26 cellular contexts compared by ENCODE assay signal in genomic region chr2:134869941-134870736, GRCh38. TPM values are rescaled to one million over a fixed set of nuclear protein-coding genes. Genes with fewer than 3 reads are reported as not detected.
DNase-seq lines count a peak whose midpoint lies in the region; ATAC-seq, FAIRE-seq and TF ChIP-seq lines count a peak whose summit lies in the region.
"Had no signal": no experiment of that assay in that cellular context is flagged by ENCODE, and none has a peak within 500 bp of the region (broad histone marks: within the 10 kb centered on the region; RNA-seq: fewer than 3 reads in every experiment).

No MANE protein-coding gene starts in this region.

- no peak overlapping the region for H2AFZ ChIP-seq in IMR-90 (replicated peaks; ENCODE audit: low read length, poor library complexity)

- no peaks in the 10 kb centered on the region for H4K20me1 ChIP-seq in IMR-90 (ENCODE audit: insufficient read depth, low read length)

- no peaks in the 10 kb centered on the region; the same call in 1 of the 2 replicates for H3K9me1 ChIP-seq in IMR-90 (ENCODE audit: insufficient read depth, low read length)

- no peak overlapping the region for H4K91ac ChIP-seq in IMR-90 (ENCODE audit: insufficient read depth, low read depth, low read length)

- H3K14ac ChIP-seq in IMR-90 (replicated peaks; ENCODE audit: low read depth, low read length), result no peak overlapping the region

- H3K4me3 ChIP-seq in AG04450 (ENCODE audit: low read depth, low read length) (no peak overlapping the region), IMR-90 (ENCODE audit: insufficient read depth, low read depth, low read length) (no peak overlapping the region), fibroblast of mammary gland (ENCODE audit: control insufficient read depth, low read depth, low read length) (no peak overlapping the region), left lung (no peak overlapping the region)
- H3K4me3 ChIP-seq: A549, lower lobe of right lung, psoas muscle had no signal

- DNase-seq in AG04450 (ENCODE audit: low read depth, low spot score) (peak; percentile 55), IMR-90 (peak; percentile 77), fibroblast of mammary gland (ENCODE audit: low read depth) (peak; percentile 12), left lung (no peak), urothelium cell line (ENCODE audit: low spot score) (no peak), GM13977 (ENCODE audit: low spot score) (no peak), GM10248 (ENCODE audit: extremely low spot score) (no peak)
- DNase-seq in stimulated activated CD4-positive, alpha-beta T cell treated with anti-CD3 and anti-CD28 coated beads, Interleukin-4, amount 100 ng/mL, for 1 hour, result no peak
- DNase-seq: activated naive CD4-positive, alpha-beta T cell treated with anti-CD3 and anti-CD28 coated beads, Interleukin-2, amount 10 ng/mL, durations not matched to agents 7 days and 5 days; DND-41; foreskin keratinocyte; H9; hippocampal formation; lower lobe of right lung; NCI-H1105 treated with DMSO at 0.1 percent for 48 hours; NCI-H2029 treated with DMSO at 0.1 percent for 48 hours; NCI-H2227 treated with DMSO at 0.1 percent for 48 hours; NCI-H748 treated with DMSO at 0.1 percent for 48 hours; psoas muscle; small intestine; stimulated activated CD4-positive, alpha-beta T cell treated with anti-CD3 and anti-CD28 coated beads, Interleukin-2, amount 100 ng/mL, for 24 hours had no signal

- no peaks in the 10 kb centered on the region for H3K79me1 ChIP-seq in IMR-90 (ENCODE audit: low read depth in 1 of 2, low read length in 2 of 2)

- ATAC-seq in IMR-90 (ENCODE audit: low read depth) (peak; percentile 51), left lung (peak; percentile 36)
- ATAC-seq: A549, foreskin keratinocyte, lower lobe of right lung, WTC11 had no signal

- H3K4ac ChIP-seq in IMR-90 (ENCODE audit: low read depth, low read length), result no peak overlapping the region

- H2AK9ac ChIP-seq in IMR-90 (replicated peaks; ENCODE audit: low read depth, low read length, poor library complexity), result no peak overlapping the region

- H3K56ac ChIP-seq in IMR-90 (ENCODE audit: extremely low read depth, insufficient read depth, low read length), result no peak overlapping the region

- POLR2A ChIA-PET in AG04450 (lab: Yijun Ruan, JAX) (interaction anchor here (0.6 kb wide), 1 partner anchor 60 kb away, joined by 3 read pairs; no protein-coding TSS in a partner anchor), IMR-90 (lab: Charles Lee; ENCODE audit: unreplicated experiment) (no interaction called here), GM10248 (lab: Yijun Ruan, JAX) (no interaction called here)

- no peak overlapping the region for H4K5ac ChIP-seq in IMR-90 (ENCODE audit: low read depth, low read length)

- no peak for TF ChIP-seq RAD21 in IMR-90 (IDR thresholded peaks at IDR 0.05; ENCODE audit: low read length)

- no TSS peak for BruUV-seq in IMR-90 (replicated peaks; lab: Mats Ljungman, UMichigan)

- H3K18ac ChIP-seq in IMR-90 (ENCODE audit: low read depth, low read length), result no peak overlapping the region

- TF ChIP-seq CTCF in AG04450 (IDR thresholded peaks at IDR 0.05; ENCODE audit: low read depth, low read length) (no peak), IMR-90 (conservative IDR thresholded peaks at IDR 0.05; ENCODE audit: low read depth, low read length) (no peak), fibroblast of mammary gland (conservative IDR thresholded peaks at IDR 0.05; ENCODE audit: control insufficient read depth, insufficient read depth, low read depth, low read length) (no peak), left lung (IDR thresholded peaks at IDR 0.05) (no peak), GM13977 (IDR thresholded peaks at IDR 0.05; ENCODE audit: extremely low read depth, insufficient read depth, missing control alignments) (no peak), GM10248 (IDR thresholded peaks at IDR 0.05; ENCODE audit: control extremely low read depth, extremely low read depth, low read depth, missing control alignments) (no peak)

- H3K4me1 ChIP-seq in IMR-90 (ENCODE audit: control insufficient read depth, insufficient read depth, low read length) (peaks cover 9% of the 10 kb centered on the region; the same call in 1 of the 2 replicates), left lung (no peaks in the 10 kb centered on the region)
- H3K4me1 ChIP-seq: foreskin keratinocyte, lower lobe of right lung, psoas muscle had no signal

- no peak overlapping the region for H3K9ac ChIP-seq in IMR-90 (ENCODE audit: low read depth, low read length)

- no peak overlapping the region for H3K23ac ChIP-seq in IMR-90 (ENCODE audit: low read depth, low read length)

- no peak for TF ChIP-seq POLR2A in IMR-90 (IDR thresholded peaks at IDR 0.05; ENCODE audit: low read depth, low read length)

- no peaks in the 10 kb centered on the region for H3K9me3 ChIP-seq in AG04450 (ENCODE audit: control insufficient read depth, insufficient read depth, low read length)
- H3K9me3 ChIP-seq in IMR-90 (ENCODE audit: control insufficient read depth, insufficient read depth, low read length), result no peaks in the 10 kb centered on the region
- no peaks in the 10 kb centered on the region for H3K9me3 ChIP-seq in left lung
- H3K9me3 ChIP-seq: A549, lower lobe of right lung, psoas muscle had no signal

- H2BK15ac ChIP-seq in IMR-90 (ENCODE audit: low read depth, low read length), result no peak overlapping the region

- no peaks in the 10 kb centered on the region for H3K36me3 ChIP-seq in IMR-90 (ENCODE audit: control insufficient read depth, insufficient read depth, low read length)
- no peaks in the 10 kb centered on the region for H3K36me3 ChIP-seq in left lung
- H3K36me3 ChIP-seq: lower lobe of right lung had no signal

- H2AK5ac ChIP-seq in IMR-90 (ENCODE audit: low read depth, low read length), result no peak overlapping the region

- WGBS in IMR-90 (ENCODE audit: extremely low coverage in 2 of 2, insufficient read length in 1 of 2), 2 experiments, result 85% methylated on average over 5 of the region's 8 CpGs; no CpG with 5 or more reads in 1 of the 2 experiments

- H3K27me3 ChIP-seq in AG04450 (ENCODE audit: control insufficient read depth, insufficient read depth, low read length) (no peaks in the 10 kb centered on the region), IMR-90 (ENCODE audit: control insufficient read depth, insufficient read depth, low read length) (no peaks in the 10 kb centered on the region), left lung (no peaks in the 10 kb centered on the region)
- H3K27me3 ChIP-seq: foreskin keratinocyte had no signal

- dilution Hi-C loops in IMR-90 (cut with HindIII; ENCODE audit: low sequenced_read_pairs, unreplicated experiment), result no loop called here

- H2BK5ac ChIP-seq in IMR-90 (ENCODE audit: low read depth, low read length, poor library complexity, severe bottlenecking), result no peak overlapping the region

- CTCF ChIA-PET in AG04450 (lab: Charles Lee) (no interaction called here), IMR-90 (lab: Yijun Ruan, JAX) (no interaction called here), GM10248 (lab: Yijun Ruan, JAX) (interaction anchor here (1.2 to 1.5 kb wide), 2 partner anchors 16 to 419 kb away, joined by 3 read pairs; no protein-coding TSS in a partner anchor)

- in situ Hi-C loops in IMR-90 (cut with MboI; ENCODE audit: low sequenced_read_pairs), result no loop called here
- in situ Hi-C loops in GM13977 (cut with MboI; ENCODE audit: low pct_unique_long_range_greater_than_20kb, low sequenced_read_pairs, unreplicated experiment), result no loop called here

- no peak overlapping the region for H4K8ac ChIP-seq in IMR-90 (ENCODE audit: low read depth in 2 of 2, low read length in 2 of 2)

- no peak for FAIRE-seq in urothelium cell line (lab: Jason Lieb, UNC)
- FAIRE-seq: A549, small intestine had no signal

- H3K27ac ChIP-seq in AG04450 (ENCODE audit: low read depth, low read length), result no peak overlapping the region
- no peak overlapping the region for H3K27ac ChIP-seq in IMR-90 (ENCODE audit: insufficient read depth, low read length)
- H3K27ac ChIP-seq in left lung, result no peak overlapping the region
- H3K27ac ChIP-seq: A549, foreskin keratinocyte, lower lobe of right lung, psoas muscle had no signal

- no peak overlapping the region for H2BK20ac ChIP-seq in IMR-90 (ENCODE audit: low read depth, low read length)

- no peak overlapping the region for H2BK120ac ChIP-seq in IMR-90 (ENCODE audit: low read depth, low read length)

- intact Hi-C loops in IMR-90 (cut with micrococcal nuclease) (no loop called here), left lung (cut with DNase I) (no loop called here)

- no peak overlapping the region for H3K4me2 ChIP-seq in IMR-90 (ENCODE audit: low read depth, low read length)
- H3K4me2 ChIP-seq: A549 had no signal

TF ChIP-seq in IMR-90, 13 proteins besides CTCF, POLR2A, EP300 and RAD21 (continues in another document):
- TF ChIP-seq MAZ (IDR thresholded peaks at IDR 0.05; ENCODE audit: borderline replicate concordance, low read depth, low read length) (no peak), CEBPB (IDR thresholded peaks at IDR 0.05; ENCODE audit: low read depth, low read length) (no peak), MAFK (IDR thresholded peaks at IDR 0.05; ENCODE audit: low read depth, low read length) (no peak), SMC3 (IDR thresholded peaks at IDR 0.05; ENCODE audit: low read depth, low read length) (no peak), BHLHE40 (IDR thresholded peaks at IDR 0.05; ENCODE audit: low read depth, low read length) (no peak), USF2 (IDR thresholded peaks at IDR 0.05; ENCODE audit: low read depth, low read length) (no peak), CHD1 (IDR thresholded peaks at IDR 0.05; ENCODE audit: low read depth, low read length) (no peak), RFX5 (IDR thresholded peaks at IDR 0.05; ENCODE audit: low read depth, low read length) (no peak)

RNA-seq across cellular contexts. Expression of gene ACMSD, which starts 31.7 kb away (rescaled TPM):
- not detected in 2 replicates for polyA plus RNA-seq in AG04450 (2011; rRNA removed)
- polyA minus RNA-seq in AG04450 (2011; rRNA and poly(A)+ RNA removed), result not detected in 2 replicates
- total RNA-seq in IMR-90 (2012; rRNA removed), result not detected in 2 replicates
- not detected in 2 replicates for polyA plus RNA-seq in IMR-90 (2012; rRNA removed)
- not detected in 2 replicates for polyA plus RNA-seq in IMR-90 (2012; cell fraction: cytosol; rRNA removed)
- not detected in 2 replicates for polyA plus RNA-seq in IMR-90 (2012; cell fraction: nucleus; rRNA removed; ENCODE audit: low replicate concordance)
- total RNA-seq in left lung, result not detected
- total RNA-seq: activated T-helper 1 cell treated with anti-CD3 and anti-CD28 coated beads, Interleukin-12 subunit alpha, Interleukin-12 subunit beta, Interleukin-2, Interleukin-4 antibody, amounts not matched to agents 30 ng/mL and 10 ng/mL and 1 ng/mL, durations not matched to agents 14 hours and 24 hours and 36 hours; foreskin keratinocyte; H9; lower lobe of right lung; psoas muscle; urinary bladder; WTC11 had no signal
- polyA plus RNA-seq: BJ, foreskin keratinocyte, psoas muscle, small intestine, urinary bladder had no signal

RNA-seq across cellular contexts. Expression of gene CCNT2, which starts 48.5 kb away (rescaled TPM):
- polyA plus RNA-seq in AG04450 (2011; rRNA removed) (13.7 and 14.9 TPM in 2 replicates), IMR-90 (2012; rRNA removed) (6.6 and 8.8 TPM in 2 replicates)
- 16.8 and 28.7 TPM in 2 replicates for polyA minus RNA-seq in AG04450 (2011; rRNA and poly(A)+ RNA removed)
- total RNA-seq in IMR-90 (2012; rRNA removed) (30.6 and 44.6 TPM in 2 replicates), left lung (10 to 100 TPM; 29.3 to 40.6 TPM)
- polyA plus RNA-seq in IMR-90 (2012; cell fraction: cytosol; rRNA removed), result 1.1 and 1.2 TPM in 2 replicates
- polyA plus RNA-seq in IMR-90 (2012; cell fraction: nucleus; rRNA removed; ENCODE audit: low replicate concordance), result 9.5 and 41.4 TPM in 2 replicates

Comparison
In these comparisons a context has a peak if more than half of its experiments do, and no peak if none do; other contexts are left out.
1. DNase-seq: peak in AG04450 (single experiment), IMR-90 (single experiment) and fibroblast of mammary gland (single experiment); none in left lung (0 of 2), urothelium cell line (single experiment), stimulated activated CD4-positive, alpha-beta T cell treated with anti-CD3 and anti-CD28 coated beads, Interleukin-4, amount 100 ng/mL, for 1 hour (single experiment), GM13977 (single experiment) and GM10248 (single experiment).